Comparison of ENCODE assay signal across 13 cellular contexts in the genomic region with DNA sequence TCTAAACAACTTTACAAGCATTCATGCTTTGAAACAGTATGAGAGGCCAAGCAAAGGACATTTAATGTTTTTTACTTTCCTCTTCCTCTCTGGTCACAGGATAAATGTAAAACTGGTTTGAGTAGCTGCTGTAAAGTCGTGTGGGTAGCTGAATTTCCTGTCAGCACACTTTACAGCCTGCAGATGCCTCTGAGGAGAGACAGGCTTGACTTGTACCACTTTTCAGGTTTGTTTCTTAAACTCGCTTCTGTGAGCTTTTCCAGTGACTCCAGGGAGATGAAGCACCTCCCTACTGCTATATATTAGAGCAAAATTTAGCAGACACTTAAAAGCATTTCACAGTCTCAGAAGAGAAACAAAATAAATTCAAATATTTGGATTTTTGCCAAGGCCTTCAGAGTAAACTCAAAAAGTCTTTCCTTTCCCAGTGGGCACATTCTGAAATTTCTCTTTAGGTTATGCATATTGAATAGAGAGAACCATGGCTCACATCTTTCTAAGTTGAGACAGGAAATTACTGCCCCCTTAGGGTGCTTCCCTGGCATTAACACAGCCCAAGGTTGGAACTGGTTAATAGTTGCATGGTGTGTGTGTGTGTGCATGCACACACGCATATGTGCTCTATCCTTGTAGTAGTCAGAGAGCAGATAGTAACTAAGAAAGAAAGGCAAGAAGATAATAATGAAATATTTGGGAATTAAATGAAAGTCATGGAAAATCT.
DNase-seq lines count a peak whose midpoint lies in the region; ATAC-seq and TF ChIP-seq lines count a peak whose summit lies in the region.
"Had no signal": no experiment of that assay in that cellular context is flagged by ENCODE, and none has a peak within 500 bp of the region (broad histone marks: within the 10 kb centered on the region; RNA-seq: fewer than 3 reads in every experiment).

No MANE protein-coding gene starts in this region.

- peaks cover 15% of the 10 kb centered on the region for H3K4me1 Mint-ChIP-seq in type B pancreatic cell (ENCODE audit: unreplicated experiment)
- H3K4me1 Mint-ChIP-seq: activated CD4-positive, alpha-beta T cell treated with anti-CD3 and anti-CD28 coated beads, Interleukin-2, amount 10 ng/mL, durations not matched to agents 24 days and 14 days; naive B cell had no signal

- ATAC-seq in foreskin keratinocyte: peak; percentile 84

- peaks cover 5% of the 10 kb centered on the region for H3K4me1 ChIP-seq in foreskin keratinocyte
- H3K4me1 ChIP-seq: HAP-1, Peyer's patch had no signal

- no peak for TF ChIP-seq POLR2A in NB4 (IDR thresholded peaks at IDR 0.05; ENCODE audit: extremely low read depth, insufficient read length)

- no peaks in the 10 kb centered on the region for H3K27me3 ChIP-seq in foreskin keratinocyte
- H3K27me3 ChIP-seq: Peyer's patch, tibial nerve had no signal

- no peaks in the 10 kb centered on the region for H3K36me3 Mint-ChIP-seq in type B pancreatic cell
- H3K36me3 Mint-ChIP-seq: naive B cell had no signal

- H3K27ac ChIP-seq in foreskin keratinocyte: no peak overlapping the region
- H3K27ac ChIP-seq: Peyer's patch, tibial nerve had no signal

- H3K27ac Mint-ChIP-seq in type B pancreatic cell: peak overlapping the region; percentile 86
- H3K27ac Mint-ChIP-seq: activated CD4-positive, alpha-beta T cell treated with anti-CD3 and anti-CD28 coated beads, Interleukin-2, amount 10 ng/mL, durations not matched to agents 24 days and 14 days; naive B cell had no signal

- TF ChIP-seq CTCF in NB4 (IDR thresholded peaks at IDR 0.05; ENCODE audit: low read depth, low read length) (no peak), foreskin keratinocyte (conservative IDR thresholded peaks at IDR 0.05) (peak; percentile 72), type B pancreatic cell (conservative IDR thresholded peaks at IDR 0.05) (peak; percentile 51)

- H3K4me3 Mint-ChIP-seq in type B pancreatic cell: peak overlapping the region; percentile 27
- H3K4me3 Mint-ChIP-seq: activated CD4-positive, alpha-beta T cell treated with anti-CD3 and anti-CD28 coated beads, Interleukin-2, amount 10 ng/mL, durations not matched to agents 24 days and 14 days; naive B cell had no signal

- no peaks in the 10 kb centered on the region for H3K27me3 Mint-ChIP-seq in type B pancreatic cell
- H3K27me3 Mint-ChIP-seq: activated CD4-positive, alpha-beta T cell treated with anti-CD3 and anti-CD28 coated beads, Interleukin-2, amount 10 ng/mL, durations not matched to agents 24 days and 14 days; naive B cell had no signal

- no peak overlapping the region for H3K4me3 ChIP-seq in NB4 (ENCODE audit: low read depth, low read length)
- H3K4me3 ChIP-seq: HAP-1, Peyer's patch, tibial nerve had no signal

- DNase-seq in NCI-H345 (lab: John Stamatoyannopoulos, UW) (peak; percentile 15), NCI-H345 treated with DMSO at 0.1 percent for 48 hours (lab: John Stamatoyannopoulos, UW; ENCODE audit: unreplicated experiment) (no peak), NB4 (ENCODE audit: low read depth) (peak; percentile 2), foreskin keratinocyte (peak in 1 of 2 donors; percentile 58), type B pancreatic cell (ENCODE audit: extremely low spot score, unreplicated experiment) (no peak), AML-193 (lab: John Stamatoyannopoulos, UW) (no peak), superior temporal gyrus (ENCODE audit: extremely low spot score) (no peak), 8988T (no peak)
- DNase-seq: activated CD4-positive, alpha-beta T cell treated with anti-CD3 and anti-CD28 coated beads, Interleukin-2, amount 10 ng/mL, durations not matched to agents 24 days and 14 days; naive B cell; Peyer's patch had no signal

- H3K9me3 Mint-ChIP-seq in type B pancreatic cell: no peaks in the 10 kb centered on the region
- H3K9me3 Mint-ChIP-seq: activated CD4-positive, alpha-beta T cell treated with anti-CD3 and anti-CD28 coated beads, Interleukin-2, amount 10 ng/mL, durations not matched to agents 24 days and 14 days; naive B cell had no signal

Comparison
In these comparisons a context has a peak if more than half of its experiments do, and no peak if none do; other contexts are left out.
1. DNase-seq: peak in NCI-H345 (single experiment) and NB4 (single experiment); none in NCI-H345 treated with DMSO at 0.1 percent for 48 hours (single experiment), type B pancreatic cell (single experiment), AML-193 (0 of 2), superior temporal gyrus (single experiment) and 8988T (single experiment).